In genomic region chr11:120128392-120129172, GRCh38 we compare ENCODE assay signal across 12 cellular contexts. TPM values are rescaled to one million over a fixed set of nuclear protein-coding genes. Genes with fewer than 3 reads are reported as not detected.
A peak's percentile ranks its signal among the peaks of the same experiment; 100 is the strongest.
DNase-seq lines count a peak whose midpoint lies in the region; FAIRE-seq and TF ChIP-seq lines count a peak whose summit lies in the region.
"Had no signal": no experiment of that assay in that cellular context is flagged by ENCODE, and none has a peak within 500 bp of the region (broad histone marks: within the 10 kb centered on the region; RNA-seq: fewer than 3 reads in every experiment).

No MANE protein-coding gene starts in this region.

- no peaks in the 10 kb centered on the region for H3K9me3 Mint-ChIP-seq in activated CD4-positive, alpha-beta memory T cell treated with anti-CD3 and anti-CD28 coated beads for 36 hours
- H3K9me3 Mint-ChIP-seq: activated T-cell treated with anti-CD3 and anti-CD28 coated beads, Interleukin-2, amount 50 U/mL, for 24 hours; IgD-negative memory B cell; nephron had no signal

- CTCF ChIA-PET in activated CD4-positive, alpha-beta memory T cell treated with anti-CD3 and anti-CD28 coated beads for 36 hours (lab: Charles Lee) = no interaction called here

- no peak overlapping the region for H3K27ac Mint-ChIP-seq in activated CD4-positive, alpha-beta memory T cell treated with anti-CD3 and anti-CD28 coated beads for 36 hours
- H3K27ac Mint-ChIP-seq: activated T-cell treated with anti-CD3 and anti-CD28 coated beads, Interleukin-2, amount 50 U/mL, for 24 hours; IgD-negative memory B cell had no signal

- POLR2A ChIA-PET in activated CD4-positive, alpha-beta memory T cell treated with anti-CD3 and anti-CD28 coated beads for 36 hours (lab: Charles Lee) = no interaction called here

- H3K4me3 Mint-ChIP-seq in activated CD4-positive, alpha-beta memory T cell treated with anti-CD3 and anti-CD28 coated beads for 36 hours = no peak overlapping the region
- H3K4me3 Mint-ChIP-seq: activated T-cell treated with anti-CD3 and anti-CD28 coated beads, Interleukin-2, amount 50 U/mL, for 24 hours; IgD-negative memory B cell; nephron had no signal

- no peak for FAIRE-seq in RCC 7860 (lab: Jason Lieb, UNC)

- H3K36me3 Mint-ChIP-seq in activated CD4-positive, alpha-beta memory T cell treated with anti-CD3 and anti-CD28 coated beads for 36 hours = no peaks in the 10 kb centered on the region
- H3K36me3 Mint-ChIP-seq: IgD-negative memory B cell had no signal

- intact Hi-C loops in activated CD4-positive, alpha-beta memory T cell treated with anti-CD3 and anti-CD28 coated beads for 36 hours (cut with micrococcal nuclease) = no loop called here

- H3K27me3 Mint-ChIP-seq in activated CD4-positive, alpha-beta memory T cell treated with anti-CD3 and anti-CD28 coated beads for 36 hours = peaks cover 2% of the 10 kb centered on the region
- H3K27me3 Mint-ChIP-seq: activated T-cell treated with anti-CD3 and anti-CD28 coated beads, Interleukin-2, amount 50 U/mL, for 24 hours had no signal

- H3K4me3 ChIP-seq in fibroblast of mammary gland (ENCODE audit: control insufficient read depth, low read depth, low read length) = no peak overlapping the region
- H3K4me3 ChIP-seq: SJCRH30 had no signal

- H3K4me1 Mint-ChIP-seq in activated CD4-positive, alpha-beta memory T cell treated with anti-CD3 and anti-CD28 coated beads for 36 hours (ENCODE audit: low read depth) = no peaks in the 10 kb centered on the region
- H3K4me1 Mint-ChIP-seq: nephron had no signal

- DNase-seq in Daoy (ENCODE audit: low read depth) = peak; percentile 39
- DNase-seq in NCI-H69 (lab: John Stamatoyannopoulos, UW) = peak; percentile 72
- DNase-seq in fibroblast of mammary gland (ENCODE audit: low read depth) = peak; percentile 28
- DNase-seq in renal cortical epithelial cell (ENCODE audit: low read depth) = peak; percentile 63
- DNase-seq in NCI-H128 (lab: John Stamatoyannopoulos, UW; ENCODE audit: unreplicated experiment) = no peak
- no peak for DNase-seq in RCC 7860 (ENCODE audit: low spot score)
- DNase-seq in HUDEP-2 (lab: John Stamatoyannopoulos, UW; ENCODE audit: unreplicated experiment in 76 of 76) = no peak
- no peak for DNase-seq in activated CD4-positive, alpha-beta memory T cell treated with anti-CD3 and anti-CD28 coated beads for 36 hours
- DNase-seq: activated T-cell treated with anti-CD3 and anti-CD28 coated beads, Interleukin-2, amount 50 U/mL, for 24 hours; SJCRH30 had no signal

- TF ChIP-seq CTCF in fibroblast of mammary gland (conservative IDR thresholded peaks at IDR 0.05; ENCODE audit: control insufficient read depth, insufficient read depth, low read depth, low read length) = no peak

RNA-seq across cellular contexts. Expression of gene TRIM29, which starts 9.3 kb away (rescaled TPM):
- total RNA-seq in Daoy (2014; rRNA removed; shearing (Covaris generic)) = 0.06 TPM in 1 of 2 replicates, not detected in the other
- total RNA-seq in renal cortical epithelial cell = 0.69 and 2.4 TPM in 2 replicates
- not detected for total RNA-seq in activated CD4-positive, alpha-beta memory T cell treated with anti-CD3 and anti-CD28 coated beads for 36 hours
- total RNA-seq: SJCRH30 had no signal

Comparison
In these comparisons a context has a peak if more than half of its experiments do, and no peak if none do; other contexts are left out.
1. DNase-seq: peak in Daoy (single experiment), NCI-H69 (single experiment), fibroblast of mammary gland (single experiment) and renal cortical epithelial cell (single experiment); none in NCI-H128 (single experiment), RCC 7860 (single experiment), HUDEP-2 (0 of 76) and activated CD4-positive, alpha-beta memory T cell treated with anti-CD3 and anti-CD28 coated beads for 36 hours (single experiment).